In the genomic region with DNA sequence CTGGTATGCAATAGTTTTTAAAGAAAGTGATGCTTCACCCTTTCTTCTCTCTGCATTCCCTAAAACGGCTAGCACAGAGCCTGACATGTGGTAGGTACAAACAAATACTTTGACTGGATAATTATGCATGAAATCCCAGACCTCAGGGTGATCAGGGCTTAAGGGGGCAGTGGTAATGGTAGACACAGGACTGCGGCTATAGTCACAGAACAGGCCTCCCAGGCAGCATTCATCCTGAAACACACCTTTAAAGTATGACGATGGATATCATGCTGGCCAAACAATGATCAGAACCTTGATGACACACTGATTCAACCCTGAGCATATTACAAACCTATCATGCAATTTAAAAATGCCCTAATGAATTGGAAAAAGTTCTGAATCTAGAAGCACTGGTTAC, we compare ENCODE assay signal across 1 cellular context.
TF ChIP-seq lines count a peak whose summit lies in the region.

No MANE protein-coding gene starts in this region.

TF ChIP-seq in GM12878, 131 proteins besides CTCF, POLR2A, EP300 and RAD21:
- TF ChIP-seq, protein P1, sequence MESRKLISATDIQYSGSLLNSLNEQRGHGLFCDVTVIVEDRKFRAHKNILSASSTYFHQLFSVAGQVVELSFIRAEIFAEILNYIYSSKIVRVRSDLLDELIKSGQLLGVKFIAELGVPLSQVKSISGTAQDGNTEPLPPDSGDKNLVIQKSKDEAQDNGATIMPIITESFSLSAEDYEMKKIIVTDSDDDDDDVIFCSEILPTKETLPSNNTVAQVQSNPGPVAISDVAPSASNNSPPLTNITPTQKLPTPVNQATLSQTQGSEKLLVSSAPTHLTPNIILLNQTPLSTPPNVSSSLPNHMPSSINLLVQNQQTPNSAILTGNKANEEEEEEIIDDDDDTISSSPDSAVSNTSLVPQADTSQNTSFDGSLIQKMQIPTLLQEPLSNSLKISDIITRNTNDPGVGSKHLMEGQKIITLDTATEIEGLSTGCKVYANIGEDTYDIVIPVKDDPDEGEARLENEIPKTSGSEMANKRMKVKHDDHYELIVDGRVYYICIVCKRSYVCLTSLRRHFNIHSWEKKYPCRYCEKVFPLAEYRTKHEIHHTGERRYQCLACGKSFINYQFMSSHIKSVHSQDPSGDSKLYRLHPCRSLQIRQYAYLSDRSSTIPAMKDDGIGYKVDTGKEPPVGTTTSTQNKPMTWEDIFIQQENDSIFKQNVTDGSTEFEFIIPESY (IDR thresholded peaks at IDR 0.05): 0 out of 2 replicates have a peak, but pooled peaks have one; percentile 49
- TF ChIP-seq LARP7 (IDR thresholded peaks at IDR 0.05): no peak
